8 cellular contexts compared by ENCODE assay signal in genomic region chr5:12667818-12668217, GRCh38.
DNase-seq lines count a peak whose midpoint lies in the region; FAIRE-seq and TF ChIP-seq lines count a peak whose summit lies in the region.
"Not testable (repeated sequence)": the region's sequence is repeated elsewhere in the genome, so short reads cannot be mapped to it uniquely, and the experiment has no call there.

No MANE protein-coding gene starts in this region.

- H4K5ac ChIP-seq in H1 (ENCODE audit: insufficient read length, low read depth, low read length) = not testable (repeated sequence)

- H3K9me3 ChIP-seq in HUES6 (ENCODE audit: control insufficient read depth, insufficient read depth, low read depth, low read length); H1 (ENCODE audit: insufficient read depth in 2 of 2, low read depth in 1 of 2, low read length in 1 of 2); iPS-18c (ENCODE audit: control insufficient read depth, insufficient read depth, low read length); neural progenitor cell (ENCODE audit: low read depth): not testable (repeated sequence)

- peaks cover 3 to 87% of the 10 kb centered on the region in 2 experiments; a peak in 3 of 4 replicates for H3K79me2 ChIP-seq in H1 (ENCODE audit: control insufficient read depth in 1 of 2, insufficient read depth in 2 of 2, low read length in 2 of 2)
- H3K79me2 ChIP-seq in neural progenitor cell (ENCODE audit: low read depth) = not testable (repeated sequence)

- POLR2A ChIA-PET in H1 (lab: Charles Lee; ENCODE audit: partially characterized antibody) = interaction anchor here (1.4 to 2.0 kb wide), 2 partner anchors 8 to 10 kb away, joined by 7 to 8 read pairs; no protein-coding TSS in a partner anchor

- H3K9ac ChIP-seq in HUES6 (ENCODE audit: low read length) = peak overlapping the region; percentile 94
- H3K9ac ChIP-seq in H1 (replicated peaks in 1 of 4; ENCODE audit: extremely low read depth in 1 of 4, low read depth in 3 of 4, low read length in 3 of 4) = peak overlapping the region in 3 of 4 experiments; percentile 43 to 56 (median 47); a peak in 4 of 7 replicates
- not testable (repeated sequence) for H3K9ac ChIP-seq in neural progenitor cell

- H4K8ac ChIP-seq in H1 (ENCODE audit: extremely low read depth, insufficient read depth, low read length) = not testable (repeated sequence)

- TF ChIP-seq RAD21 in H1 (IDR thresholded peaks at IDR 0.05 in 1 of 2, conservative IDR thresholded peaks at IDR 0.05 in 1 of 2; ENCODE audit: low read depth in 2 of 2, low read length in 2 of 2) = not testable (repeated sequence)

- peak; percentile 26 for DNase-seq in ELF-1 (ENCODE audit: low read depth, low spot score)
- not testable (repeated sequence) for DNase-seq in H7; H1 (ENCODE audit: low read depth in 1 of 2, low spot score in 2 of 2); glutamatergic neuron; neural progenitor cell (ENCODE audit: low spot score)

- not testable (repeated sequence) for H3K36me3 Mint-ChIP-seq in glutamatergic neuron (ENCODE audit: unreplicated experiment); neural progenitor cell

- H3K4me1 ChIP-seq in HUES6 (ENCODE audit: control insufficient read depth, insufficient read depth, low read length) (peaks cover 45% of the 10 kb centered on the region), H1 (replicated peaks in 1 of 4; ENCODE audit: control insufficient read depth in 3 of 4, insufficient read depth in 4 of 4, low read length in 3 of 4) (peaks cover 6 to 21% (median 16%) of the 10 kb centered on the region in 4 experiments; a peak in 5 of 7 replicates)
- H3K4me1 ChIP-seq in neural progenitor cell = not testable (repeated sequence)

- not testable (repeated sequence) for FAIRE-seq in H1 (lab: Jason Lieb, UNC)

- not testable (repeated sequence) for H2BK20ac ChIP-seq in H1 (ENCODE audit: low read length)

- peak overlapping the region; percentile 77 for H3K4me3 ChIP-seq in H7 (ENCODE audit: insufficient read depth, low read depth, low read length)
- peak overlapping the region; percentile 76 for H3K4me3 ChIP-seq in HUES6 (ENCODE audit: low read depth, low read length)
- peak overlapping the region; percentile 58 to 82 (median 72) for H3K4me3 ChIP-seq in H1 (ENCODE audit: extremely low read depth in 1 of 4, insufficient read depth in 2 of 4, low read depth in 3 of 4, low read length in 4 of 4)
- H3K4me3 ChIP-seq in iPS-11a (ENCODE audit: low read depth, low read length) = peak overlapping the region; percentile 63
- H3K4me3 ChIP-seq in iPS-18c (ENCODE audit: insufficient read depth, low read depth, low read length) = peak overlapping the region; percentile 50; the same call in 1 of the 2 replicates
- not testable (repeated sequence) for H3K4me3 ChIP-seq in neural progenitor cell

- not testable (repeated sequence) for H3K4me1 Mint-ChIP-seq in glutamatergic neuron (ENCODE audit: low read depth, unreplicated experiment); neural progenitor cell

- not testable (repeated sequence) for H2BK120ac ChIP-seq in H1 (replicated peaks; ENCODE audit: low read depth, low read length)

- not testable (repeated sequence) for H3F3A ChIP-seq in neural progenitor cell (ENCODE audit: low read depth)

- H2BK12ac ChIP-seq in H1 (ENCODE audit: low read depth, low read length) = not testable (repeated sequence)

- WGBS in H1 (ENCODE audit: extremely low coverage in 1 of 2, insufficient coverage in 1 of 2, insufficient read length in 1 of 2, insufficient replicate concordance in 2 of 2, low coverage in 1 of 2, low lambda C conversion rate in 2 of 2, missing lambda C conversion rate in 1 of 2), 2 experiments = 6% methylated on average over 11 of the region's 12 CpGs; no CpG with 5 or more reads in 1 of the 2 experiments

- not testable (repeated sequence) for H3K14ac ChIP-seq in H1 (ENCODE audit: insufficient read length)

- H3K18ac ChIP-seq in H1 (ENCODE audit: extremely low read depth, low read length) = not testable (repeated sequence)

- H3K27me3 ChIP-seq in H7 (ENCODE audit: control insufficient read depth, insufficient read depth, low read length); HUES6 (ENCODE audit: control insufficient read depth, insufficient read depth, low read length); H1 (replicated peaks in 1 of 4; ENCODE audit: control insufficient read depth in 3 of 4, extremely low read depth in 1 of 4, insufficient read depth in 3 of 4, low read length in 3 of 4): not testable (repeated sequence)
- H3K27me3 ChIP-seq in neural progenitor cell = peaks cover 39% of the 10 kb centered on the region

- H3K27me3 Mint-ChIP-seq in glutamatergic neuron (ENCODE audit: unreplicated experiment) = peaks cover 12% of the 10 kb centered on the region
- not testable (repeated sequence) for H3K27me3 Mint-ChIP-seq in neural progenitor cell (ENCODE audit: insufficient read depth, low read depth)

- not testable (repeated sequence) for H3K4ac ChIP-seq in H1 (replicated peaks; ENCODE audit: insufficient read length, low read depth, low read length)

- not testable (repeated sequence) for H3K79me1 ChIP-seq in H1 (ENCODE audit: low read depth, low read length)

- not testable (repeated sequence) for H2BK15ac ChIP-seq in H1 (ENCODE audit: low read length)

- peak in 1 of 2 experiments; percentile 52; a peak in 1 of 3 replicates for TF ChIP-seq POLR2A in H1 (IDR thresholded peaks at IDR 0.05; ENCODE audit: control extremely low read depth in 1 of 2, low read depth in 2 of 2, low read length in 2 of 2)

- TF ChIP-seq EP300 in H1 (IDR thresholded peaks at IDR 0.05; ENCODE audit: borderline replicate concordance in 1 of 2, low read depth in 2 of 2, low read length in 2 of 2) = not testable (repeated sequence)

- not testable (repeated sequence) for H4K91ac ChIP-seq in H1 (replicated peaks; ENCODE audit: insufficient read length, low read length)

- not testable (repeated sequence) for H3K23ac ChIP-seq in H1 (ENCODE audit: insufficient read length)

- not testable (repeated sequence) for H3K23me2 ChIP-seq in H1 (ENCODE audit: low read depth, low read length)

- H4K20me1 ChIP-seq in H1 (replicated peaks in 1 of 2; ENCODE audit: control insufficient read depth in 1 of 2, insufficient read depth in 2 of 2, low read length in 2 of 2); neural progenitor cell (ENCODE audit: low read depth): not testable (repeated sequence)

- H3K9me3 Mint-ChIP-seq in glutamatergic neuron (ENCODE audit: unreplicated experiment); neural progenitor cell: not testable (repeated sequence)

- not testable (repeated sequence) for H3K36me3 ChIP-seq in H7 (replicated peaks; ENCODE audit: control insufficient read depth, insufficient read depth, low read length); neural progenitor cell
- peaks cover 25% of the 10 kb centered on the region for H3K36me3 ChIP-seq in HUES6 (ENCODE audit: control insufficient read depth, insufficient read depth, low read length)
- H3K36me3 ChIP-seq in H1 (ENCODE audit: control insufficient read depth in 2 of 4, insufficient read depth in 4 of 4, low read length in 3 of 4) = peaks cover 4 to 25% (median 15%) of the 10 kb centered on the region in 4 experiments

- not testable (repeated sequence) for TF ChIP-seq CTCF in H1 (IDR thresholded peaks at IDR 0.05; ENCODE audit: control extremely low read depth in 1 of 3, insufficient read depth in 1 of 3, low read depth in 1 of 3, low read length in 3 of 3); glutamatergic neuron (IDR thresholded peaks at IDR 0.05; ENCODE audit: partially characterized antibody, unreplicated experiment); neural progenitor cell (IDR thresholded peaks at IDR 0.05)

- H2AFZ ChIP-seq in H1 (ENCODE audit: low read length) = not testable (repeated sequence)
- H2AFZ ChIP-seq in neural progenitor cell (replicated peaks) = peak overlapping the region; percentile 40

- not testable (repeated sequence) for H3K56ac ChIP-seq in H1 (replicated peaks; ENCODE audit: insufficient read length, low read depth, low read length)

- CTCF ChIA-PET in H1 (lab: Charles Lee; ENCODE audit: partially characterized antibody) = not testable (repeated sequence)

- peak overlapping the region; percentile 86 for H3K27ac ChIP-seq in HUES6 (ENCODE audit: low read depth, low read length)
- 0 out of 2 replicates have a peak overlapping the region, but pooled peaks have one; percentile 45 for H3K27ac ChIP-seq in H1 (ENCODE audit: low read depth, low read length)
- not testable (repeated sequence) for H3K27ac ChIP-seq in neural progenitor cell

- not testable (repeated sequence) for H2AK5ac ChIP-seq in H1 (ENCODE audit: low read depth, low read length)

- H3K27ac Mint-ChIP-seq in glutamatergic neuron (ENCODE audit: unreplicated experiment); neural progenitor cell: not testable (repeated sequence)

- H3K4me2 ChIP-seq in H1 (ENCODE audit: insufficient read depth in 1 of 2, low read depth in 2 of 2, low read length in 2 of 2) (peak overlapping the region in 1 of 2 experiments; percentile 35; a peak in 1 of 4 replicates), neural progenitor cell (peak overlapping the region; percentile 4)

- H3K4me3 Mint-ChIP-seq in glutamatergic neuron (ENCODE audit: unreplicated experiment) = peak overlapping the region; percentile 48
- not testable (repeated sequence) for H3K4me3 Mint-ChIP-seq in neural progenitor cell

- H2BK5ac ChIP-seq in H1 (ENCODE audit: low read depth, low read length) = peak overlapping the region; percentile 60; the same call in 1 of the 2 replicates

TF ChIP-seq in H1, 55 proteins besides CTCF, POLR2A, EP300 and RAD21:
- TF ChIP-seq TAF1 (IDR thresholded peaks at IDR 0.05; ENCODE audit: low read depth, low read length) = peak; percentile 51; the same call in 1 of the 2 replicates
- peak; percentile 35; the same call in 1 of the 2 replicates for TF ChIP-seq SP1 (IDR thresholded peaks at IDR 0.05; ENCODE audit: low read depth, low read length)
- TF ChIP-seq TBP (IDR thresholded peaks at IDR 0.05; ENCODE audit: low read depth, low read length) = 0 out of 2 replicates have a peak, but pooled peaks have one; percentile 33
- TF ChIP-seq SIN3A (conservative IDR thresholded peaks at IDR 0.05 in 1 of 2, IDR thresholded peaks at IDR 0.05 in 1 of 2; ENCODE audit: low read depth in 1 of 2, low read length in 2 of 2) = peak in 1 of 2 experiments; percentile 17; a peak in 1 of 4 replicates
TF ChIP-seq in H1: peak in this region for 4; not testable (repeated sequence) for 51.
